ENCODE assay signal across 9 cellular contexts in the genomic region with DNA sequence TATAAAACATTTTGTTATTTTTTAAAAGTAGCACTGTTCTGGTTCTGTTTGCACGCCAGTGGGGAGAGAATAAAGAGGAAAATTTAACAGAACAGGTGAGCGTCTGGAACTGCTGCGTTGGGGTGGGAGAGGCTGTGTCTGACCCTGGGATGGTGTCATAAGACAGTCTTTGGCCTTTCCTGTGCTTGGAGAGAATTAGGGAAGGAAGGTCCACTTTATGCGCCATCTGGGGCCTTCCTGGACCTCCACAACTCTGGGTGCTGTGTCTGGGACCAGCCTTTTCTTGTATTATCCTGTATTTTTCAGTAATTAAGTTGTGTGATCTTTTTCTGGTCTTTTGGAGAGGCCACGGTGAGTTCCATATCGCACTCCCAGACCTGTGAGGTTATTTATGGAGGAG. TPM values are rescaled to one million over a fixed set of nuclear protein-coding genes. Genes with fewer than 3 reads are reported as not detected.
DNase-seq lines count a peak whose midpoint lies in the region; ATAC-seq and TF ChIP-seq lines count a peak whose summit lies in the region.
"Had no signal": no experiment of that assay in that cellular context is flagged by ENCODE, and none has a peak within 500 bp of the region (broad histone marks: within the 10 kb centered on the region; RNA-seq: fewer than 3 reads in every experiment).

No MANE protein-coding gene starts in this region.

- peaks cover 73 to 74% of the 10 kb centered on the region in 2 donors for H3K4me1 Mint-ChIP-seq in immature natural killer cell
- peaks cover 67% of the 10 kb centered on the region for H3K4me1 Mint-ChIP-seq in stimulated activated naive CD8-positive, alpha-beta T cell treated with anti-CD3 and anti-CD28 coated beads, Interleukin-15, amount 100 ng/mL, for 72 hours

- no peak for ATAC-seq in stimulated activated naive CD8-positive, alpha-beta T cell treated with anti-CD3 and anti-CD28 coated beads, Interleukin-15, amount 100 ng/mL, for 72 hours

- peak overlapping the region; percentile 84 for H3K4me3 ChIP-seq in WI38 (ENCODE audit: low read depth, low read length)

- TF ChIP-seq CTCF in WI38 (IDR thresholded peaks at IDR 0.05; ENCODE audit: low read depth, low read length), result no peak

- no peaks in the 10 kb centered on the region for H3K9me3 Mint-ChIP-seq in immature natural killer cell
- no peaks in the 10 kb centered on the region for H3K9me3 Mint-ChIP-seq in stimulated activated naive CD8-positive, alpha-beta T cell treated with anti-CD3 and anti-CD28 coated beads, Interleukin-15, amount 100 ng/mL, for 72 hours

- H3K27me3 Mint-ChIP-seq in immature natural killer cell (ENCODE audit: low read depth in 3 of 3), result peaks cover 6 to 25% (median 19%) of the 10 kb centered on the region in 3 donors
- peaks cover 51% of the 10 kb centered on the region for H3K27me3 Mint-ChIP-seq in stimulated activated naive CD8-positive, alpha-beta T cell treated with anti-CD3 and anti-CD28 coated beads, Interleukin-15, amount 100 ng/mL, for 72 hours

- H3K27ac Mint-ChIP-seq in immature natural killer cell, result peak overlapping the region; percentile 89 to 96 (median 92)
- H3K27ac Mint-ChIP-seq in stimulated activated naive CD8-positive, alpha-beta T cell treated with anti-CD3 and anti-CD28 coated beads, Interleukin-15, amount 100 ng/mL, for 72 hours, result peak overlapping the region in 1 of 2 donors; percentile 8

- H3K36me3 Mint-ChIP-seq in immature natural killer cell, result peaks cover 0 to 5% (median 4%) of the 10 kb centered on the region in 3 donors

- DNase-seq in activated CD8-positive, alpha-beta memory T cell treated with anti-CD3 and anti-CD28 coated beads, Interleukin-2, amount 50 U/mL, for 48 hours, result peak; percentile 32
- no peak for DNase-seq in activated CD8-positive, alpha-beta memory T cell treated with anti-CD3 and anti-CD28 coated beads, Interleukin-2, amount 50 U/mL, for 4 hours
- DNase-seq in immature natural killer cell, result peak in 1 of 3 donors; percentile 11
- DNase-seq in stimulated activated naive CD8-positive, alpha-beta T cell treated with anti-CD3 and anti-CD28 coated beads, Interleukin-15, amount 100 ng/mL, for 72 hours, result no peak
- DNase-seq in dermis blood vessel endothelial cell, result no peak
- no peak for DNase-seq in stimulated activated CD8-positive, alpha-beta memory T cell treated with anti-CD3 and anti-CD28 coated beads, Interleukin-4, amount 100 ng/mL, for 48 hours
- DNase-seq in ecto neural progenitor cell (ENCODE audit: low spot score), result no peak
- DNase-seq: NCI-H226 had no signal

- H3K4me3 Mint-ChIP-seq in immature natural killer cell, result peak overlapping the region; percentile 96 to 100 (median 99)
- H3K4me3 Mint-ChIP-seq in stimulated activated naive CD8-positive, alpha-beta T cell treated with anti-CD3 and anti-CD28 coated beads, Interleukin-15, amount 100 ng/mL, for 72 hours, result peak overlapping the region; percentile 88 to 93

RNA-seq across cellular contexts. Expression of a gene that starts 3.3 kb away (rescaled TPM):
- polyA plus RNA-seq in immature natural killer cell, result 10 to 100 TPM; 15.7 to 58.9 (median 28.5) TPM
- 313 and 423 TPM in 2 replicates for total RNA-seq in dermis blood vessel endothelial cell

RNA-seq across cellular contexts. Expression of a gene that starts 17.0 kb away (rescaled TPM):
- 10 to 100 TPM in 2 of 3 donors, 1 to 10 TPM in 1; 3.3 to 30.7 (median 11.1) TPM for polyA plus RNA-seq in immature natural killer cell
- total RNA-seq in dermis blood vessel endothelial cell, result 58.5 and 72.8 TPM in 2 replicates

RNA-seq across cellular contexts. Expression of a gene that starts 55.7 kb away (rescaled TPM):
- polyA plus RNA-seq in immature natural killer cell, result 1 to 10 TPM in 2 of 3 donors, not detected in 1; 1.4 TPM
- total RNA-seq in dermis blood vessel endothelial cell, result 50.3 and 96.5 TPM in 2 replicates
